9 cellular contexts compared by ENCODE assay signal in the genomic region with DNA sequence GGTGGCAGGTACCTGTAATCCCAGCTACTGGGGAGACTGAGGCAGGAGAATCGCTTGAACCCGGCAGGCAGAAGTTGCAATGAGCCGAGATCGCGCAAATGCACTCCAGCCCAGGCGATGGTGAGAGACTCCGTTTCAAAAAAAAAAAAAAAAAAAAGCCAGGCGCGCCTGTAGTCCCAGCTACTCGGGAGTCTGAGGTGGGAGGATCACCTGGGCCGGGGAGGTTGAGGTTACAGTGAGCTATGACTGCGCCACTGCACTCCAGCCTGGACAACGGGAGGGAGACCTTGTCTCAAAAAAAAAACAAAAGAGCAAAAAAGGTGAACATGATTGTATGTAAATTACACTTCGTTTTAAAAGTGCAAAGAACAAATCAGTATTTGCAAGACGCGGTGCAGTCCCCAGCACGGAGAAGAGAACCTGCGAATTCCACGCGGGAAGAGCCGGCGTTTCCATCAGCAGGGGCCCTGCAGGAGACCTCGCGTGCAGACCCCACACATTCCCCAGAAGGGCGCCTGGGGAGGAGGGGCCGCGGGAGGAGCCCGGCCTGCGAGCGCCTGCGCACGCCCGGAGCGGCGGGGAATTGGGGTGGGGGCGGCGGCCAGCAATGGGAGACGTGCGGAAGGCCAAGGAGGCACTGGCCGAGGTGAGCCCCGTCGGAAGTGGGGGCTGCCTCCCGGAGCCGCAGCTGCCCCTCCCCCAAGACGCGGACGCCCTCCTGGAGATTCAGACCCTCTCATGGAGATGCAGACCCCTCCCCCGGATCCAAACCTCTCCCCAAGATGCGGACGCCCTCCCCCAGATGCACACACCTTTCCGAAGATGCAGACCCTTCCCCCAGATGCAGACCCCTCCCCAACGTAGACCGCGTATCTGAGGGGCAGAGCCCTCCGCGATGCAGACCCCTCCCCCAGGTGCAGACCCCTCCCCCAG. TPM values are rescaled to one million over a fixed set of nuclear protein-coding genes. Genes with fewer than 3 reads are reported as not detected.
DNase-seq lines count a peak whose midpoint lies in the region; ATAC-seq, FAIRE-seq and TF ChIP-seq lines count a peak whose summit lies in the region.
"Had no signal": no experiment of that assay in that cellular context is flagged by ENCODE, and none has a peak within 500 bp of the region (broad histone marks: within the 10 kb centered on the region; RNA-seq: fewer than 3 reads in every experiment).

No MANE protein-coding gene starts in this region.

- CTCF ChIA-PET in A549 (lab: Yijun Ruan, JAX): interaction anchor here (0.6 to 4.3 kb wide), 4 partner anchors 23 to 58 kb away, joined by 3 to 22 read pairs (median 3); no protein-coding TSS in a partner anchor

- no peak; the same call in 1 of the 2 replicates for TF ChIP-seq POLR2A in A549 (IDR thresholded peaks at IDR 0.05; ENCODE audit: low read length)

- H3K27ac ChIP-seq in A549: peak overlapping the region; percentile 79 to 90

- 50% methylated on average over 23 of the region's 56 CpGs for WGBS in A549 (ENCODE audit: missing lambda C conversion rate)

- H3K27ac Mint-ChIP-seq in dendritic cell treated with granulocyte-macrophage colony-stimulating factor and Interleukin-4, amounts not matched to agents 40 ng/mL and 50 ng/mL, for 4 days: peak overlapping the region; percentile 63

- peaks cover 70% of the 10 kb centered on the region for H3K4me1 Mint-ChIP-seq in dendritic cell treated with granulocyte-macrophage colony-stimulating factor and Interleukin-4, amounts not matched to agents 40 ng/mL and 50 ng/mL, for 4 days (ENCODE audit: low read depth)

- no peak for TF ChIP-seq EP300 in A549 (IDR thresholded peaks at IDR 0.05)

- POLR2A ChIA-PET in A549 (lab: Yijun Ruan, JAX): interaction anchor here (0.6 kb wide), 1 partner anchor 22 kb away, joined by 4 read pairs; no protein-coding TSS in a partner anchor

- ATAC-seq in A549 (peak; percentile 48 to 59), HG02623 (IDR thresholded peaks at IDR 0.05; ENCODE audit: unreplicated experiment) (no peak), GM19397 (IDR thresholded peaks at IDR 0.05; ENCODE audit: unreplicated experiment) (no peak), HG03442 (IDR thresholded peaks at IDR 0.05; ENCODE audit: unreplicated experiment) (no peak)

- no peaks in the 10 kb centered on the region for H3K9me3 Mint-ChIP-seq in dendritic cell treated with granulocyte-macrophage colony-stimulating factor and Interleukin-4, amounts not matched to agents 40 ng/mL and 50 ng/mL, for 4 days

- no peaks in the 10 kb centered on the region for H3K27me3 ChIP-seq in H7 (ENCODE audit: control insufficient read depth, insufficient read depth, low read length)
- H3K27me3 ChIP-seq in mucosa of stomach (ENCODE audit: control insufficient read depth, insufficient read depth, low read length): no peaks in the 10 kb centered on the region

- H3K4me3 ChIP-seq in A549: peak overlapping the region; percentile 97
- H3K4me3 ChIP-seq in H7 (ENCODE audit: insufficient read depth, low read depth, low read length): peak overlapping the region; percentile 69
- H3K4me3 ChIP-seq in mucosa of stomach (ENCODE audit: low read length): peak overlapping the region; percentile 36

- DNase-seq in A549 (ENCODE audit: low read depth in 1 of 2, low spot score in 1 of 2): peak; percentile 23 to 48
- DNase-seq in H7: peak; percentile 96
- peak; percentile 59 for DNase-seq in SHP77 treated with DMSO at 0.1 percent for 48 hours (lab: John Stamatoyannopoulos, UW)

- H3K9ac ChIP-seq in mucosa of stomach (ENCODE audit: low read length): peak overlapping the region; percentile 57

- TF ChIP-seq RAD21 in A549 (conservative IDR thresholded peaks at IDR 0.05 in 1 of 2, IDR thresholded peaks at IDR 0.05 in 1 of 2): no peak

- H3K4me2 ChIP-seq in A549: peak overlapping the region; percentile 85

- peaks cover 20% of the 10 kb centered on the region for H3K36me3 Mint-ChIP-seq in dendritic cell treated with granulocyte-macrophage colony-stimulating factor and Interleukin-4, amounts not matched to agents 40 ng/mL and 50 ng/mL, for 4 days (ENCODE audit: low read depth)

- H3K4me1 ChIP-seq in A549: peaks cover 17% of the 10 kb centered on the region
- peaks cover 26% of the 10 kb centered on the region for H3K4me1 ChIP-seq in mucosa of stomach (ENCODE audit: control insufficient read depth, insufficient read depth, low read length)

- peak overlapping the region; percentile 69 for H3K4me3 Mint-ChIP-seq in dendritic cell treated with granulocyte-macrophage colony-stimulating factor and Interleukin-4, amounts not matched to agents 40 ng/mL and 50 ng/mL, for 4 days

- H3K36me3 ChIP-seq in H7 (replicated peaks; ENCODE audit: control insufficient read depth, insufficient read depth, low read length): no peaks in the 10 kb centered on the region
- H3K36me3 ChIP-seq in mucosa of stomach (ENCODE audit: control insufficient read depth, insufficient read depth, low read length): no peaks in the 10 kb centered on the region

- peaks cover 57% of the 10 kb centered on the region for H3K27me3 Mint-ChIP-seq in dendritic cell treated with granulocyte-macrophage colony-stimulating factor and Interleukin-4, amounts not matched to agents 40 ng/mL and 50 ng/mL, for 4 days

- H3K9me3 ChIP-seq in A549 (no peaks in the 10 kb centered on the region), mucosa of stomach (ENCODE audit: control insufficient read depth, low read length) (no peaks in the 10 kb centered on the region)

- intact Hi-C loops in dendritic cell treated with granulocyte-macrophage colony-stimulating factor and Interleukin-4, amounts not matched to agents 40 ng/mL and 50 ng/mL, for 4 days (cut with micrococcal nuclease): loop anchor here (10.0 kb wide), 1 partner anchor 59 kb away; the partner anchor contains the start of gene GET4

- TF ChIP-seq CTCF in A549 (IDR thresholded peaks at IDR 0.05): no peak

- no peak for FAIRE-seq in A549 (lab: Jason Lieb, UNC)
- FAIRE-seq: endometrium had no signal

TF ChIP-seq in A549, 52 proteins besides CTCF, POLR2A, EP300 and RAD21:
- no peak for TF ChIP-seq HOXB5 (CRISPR knock-in tag; IDR thresholded peaks at IDR 0.05)
- TF ChIP-seq PHF8 (IDR thresholded peaks at IDR 0.05; ENCODE audit: borderline replicate concordance, low read depth): peak; percentile 43; the same call in 1 of the 2 replicates
TF ChIP-seq in A549: peak in this region for 1.

RNA-seq across cellular contexts. Expression of gene SUN1, which starts 16.7 kb away (rescaled TPM):
- 129 and 130 TPM in 2 replicates for polyA plus RNA-seq in A549 (2011; rRNA removed)
- 121 and 125 TPM in 2 replicates for polyA plus RNA-seq in A549 (2012; cell fraction: cytosol; rRNA removed)
- 695 and 869 TPM in 2 replicates for polyA plus RNA-seq in A549 (2012; cell fraction: nucleus; rRNA removed)
- 55.5 to 60.7 TPM (median 57.5 TPM) in 3 replicates for polyA plus RNA-seq in A549 (2017; fragmentation: RNase III; extraction: RNeasy Plus Mini Kit Qiagen cat#74134 plus additional on column Dnase treatment)
- polyA minus RNA-seq in A549 (2011; rRNA and poly(A)+ RNA removed): 108 and 152 TPM in 2 replicates
- 60.5 and 82.1 TPM in 2 replicates for total RNA-seq in H7 (2014; rRNA removed; shearing (Covaris generic))

Comparison
In these comparisons a context has a peak if more than half of its experiments do, and no peak if none do; other contexts are left out.
1. ATAC-seq: peak in A549 (2 of 2); none in HG02623 (single experiment), GM19397 (single experiment) and HG03442 (single experiment).
2. DNase-seq: peak in every context shown above with its lines; median percentile 96 in H7; 59 in SHP77 treated with DMSO at 0.1 percent for 48 hours; 36 in A549.
3. H3K4me3 ChIP-seq: peak in every context shown above with its lines; median percentile 97 in A549; 69 in H7; 36 in mucosa of stomach.